In the genomic region with DNA sequence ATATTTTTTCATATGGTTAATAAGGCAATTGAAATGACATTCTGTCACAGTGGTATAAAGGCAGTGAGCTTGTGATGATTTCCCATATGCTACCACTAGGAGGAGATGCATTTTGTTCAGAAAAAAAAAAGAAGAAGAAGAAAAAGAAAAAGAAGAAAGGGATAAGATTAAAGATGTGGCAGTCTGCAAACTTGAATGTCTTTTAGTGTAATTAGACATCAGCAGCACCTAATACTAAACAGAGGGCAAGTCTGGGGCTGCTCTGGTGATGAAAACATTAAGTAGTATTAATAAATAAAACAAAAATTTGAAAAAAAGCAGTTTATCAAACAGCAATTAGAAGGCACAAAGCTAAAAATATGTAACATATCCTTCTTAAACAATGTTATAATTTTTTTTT, we compare ENCODE assay signal across 11 cellular contexts.
DNase-seq lines count a peak whose midpoint lies in the region; ATAC-seq, FAIRE-seq and TF ChIP-seq lines count a peak whose summit lies in the region.
"Had no signal": no experiment of that assay in that cellular context is flagged by ENCODE, and none has a peak within 500 bp of the region (broad histone marks: within the 10 kb centered on the region; RNA-seq: fewer than 3 reads in every experiment).

No MANE protein-coding gene starts in this region.

- in situ Hi-C loops in Panc1 (cut with HindIII; ENCODE audit: low pct_unique_long_range_greater_than_20kb, low sequenced_read_pairs): no loop called here

- no peaks in the 10 kb centered on the region for H3K27me3 ChIP-seq in Panc1 (ENCODE audit: control insufficient read depth, insufficient read depth, low read length)
- H3K27me3 ChIP-seq: neutrophil had no signal

- no peak for DNase-seq in Panc1 (ENCODE audit: low read depth, low spot score)
- peak; percentile 3 for DNase-seq in fibroblast of mammary gland (ENCODE audit: low read depth)
- DNase-seq in activated naive CD4-positive, alpha-beta T cell treated with Interleukin-2 at 50 U/mL for 16 hours: no peak
- DNase-seq in activated CD4-positive, alpha-beta T cell treated with anti-CD3 and anti-CD28 coated beads for 4 hours: no peak
- DNase-seq: activated CD4-positive, alpha-beta memory T cell treated with anti-CD3 and anti-CD28 coated beads for 36 hours had no signal

- TF ChIP-seq CTCF in GM12874 (IDR thresholded peaks at IDR 0.05; ENCODE audit: insufficient read depth, low read depth, low read length): peak; percentile 31; the same call in 1 of the 2 replicates
- TF ChIP-seq CTCF in Panc1 (IDR thresholded peaks at IDR 0.05): peak; percentile 52; the same call in 1 of the 2 replicates
- peak; percentile 49 for TF ChIP-seq CTCF in fibroblast of mammary gland (conservative IDR thresholded peaks at IDR 0.05; ENCODE audit: control insufficient read depth, insufficient read depth, low read depth, low read length)

- H3K9me3 ChIP-seq in Panc1 (ENCODE audit: control insufficient read depth, insufficient read depth, low read depth, low read length): no peaks in the 10 kb centered on the region
- H3K9me3 ChIP-seq: neutrophil had no signal

- H3K4me3 ChIP-seq in Panc1 (ENCODE audit: low read depth in 2 of 2, low read length in 2 of 2) (no peak overlapping the region), fibroblast of mammary gland (ENCODE audit: control insufficient read depth, low read depth, low read length) (no peak overlapping the region)

- intact Hi-C loops in Panc1 (cut with micrococcal nuclease; ENCODE audit: unreplicated experiment): no loop called here

- peak; percentile 6 for FAIRE-seq in A204.1 (lab: Jason Lieb, UNC)
- FAIRE-seq: endometrium had no signal

- no TSS peak for BruUV-seq in Panc1 (replicated peaks; lab: Mats Ljungman, UMichigan)

- ATAC-seq in Panc1 (no peak), HG02852 (IDR thresholded peaks at IDR 0.05; ENCODE audit: unreplicated experiment) (no peak)
- no peak for ATAC-seq in activated CD4-positive, CD25-positive, alpha-beta regulatory T cell treated with anti-CD3 and anti-CD28 coated beads, Interleukin-2, amount 50 U/mL, for 24 hours

- no peaks in the 10 kb centered on the region for H3K36me3 ChIP-seq in Panc1 (ENCODE audit: control insufficient read depth, insufficient read depth, low read length)
- H3K36me3 ChIP-seq: neutrophil had no signal

- H3K4me1 ChIP-seq in Panc1 (ENCODE audit: control insufficient read depth, insufficient read depth, low read length): no peaks in the 10 kb centered on the region

- CTCF ChIA-PET in Panc1 (lab: Charles Lee): interaction anchor here (0.6 to 0.7 kb wide), 3 partner anchors 46 to 510 kb away, joined by 3 read pairs; no protein-coding TSS in a partner anchor

- POLR2A ChIA-PET in Panc1 (lab: Charles Lee): no interaction called here

- H3K27ac ChIP-seq in Panc1 (ENCODE audit: low read length): no peak overlapping the region
- H3K27ac ChIP-seq: neutrophil had no signal
